In the genomic region with DNA sequence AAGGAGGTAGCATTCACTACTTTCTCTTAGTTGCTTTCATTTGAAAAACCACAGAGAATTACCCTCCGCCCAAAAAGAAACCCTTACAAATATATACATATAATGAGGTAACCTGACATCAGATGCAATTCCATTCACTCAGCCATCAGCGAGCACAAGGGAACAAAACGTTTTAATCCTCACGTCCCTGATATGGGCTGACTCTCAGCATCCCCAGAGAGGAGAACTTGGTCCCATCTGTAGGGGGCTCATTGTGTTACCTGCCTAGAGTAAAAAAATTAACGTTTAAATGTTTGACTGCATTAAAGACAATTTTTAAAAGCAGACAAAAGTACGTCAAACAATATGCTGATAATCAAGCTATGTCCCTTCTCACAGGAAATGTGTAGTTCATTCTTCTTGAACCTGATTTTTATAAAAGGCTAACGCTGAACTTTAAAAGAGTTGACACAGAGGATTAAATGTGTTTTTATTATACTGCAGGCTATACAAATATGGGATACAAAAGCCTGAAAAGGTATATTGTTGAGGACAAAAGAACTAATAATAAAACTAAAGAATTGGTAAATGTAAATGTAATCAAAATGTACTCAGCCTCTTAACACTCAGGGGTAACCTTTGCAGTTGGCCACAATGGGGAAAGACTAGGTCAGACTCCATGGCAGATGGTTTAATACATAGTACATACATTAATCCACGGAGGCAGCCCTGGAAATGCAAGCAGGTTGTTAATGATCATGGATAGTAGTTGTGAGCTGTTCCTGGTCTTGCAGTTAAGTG, we compare ENCODE assay signal across 1 cellular context.
TF ChIP-seq lines count a peak whose summit lies in the region.

No MANE protein-coding gene starts in this region.

TF ChIP-seq in H1, 55 proteins besides CTCF, POLR2A, EP300 and RAD21 (continued from another document):
- TF ChIP-seq, protein P1, sequence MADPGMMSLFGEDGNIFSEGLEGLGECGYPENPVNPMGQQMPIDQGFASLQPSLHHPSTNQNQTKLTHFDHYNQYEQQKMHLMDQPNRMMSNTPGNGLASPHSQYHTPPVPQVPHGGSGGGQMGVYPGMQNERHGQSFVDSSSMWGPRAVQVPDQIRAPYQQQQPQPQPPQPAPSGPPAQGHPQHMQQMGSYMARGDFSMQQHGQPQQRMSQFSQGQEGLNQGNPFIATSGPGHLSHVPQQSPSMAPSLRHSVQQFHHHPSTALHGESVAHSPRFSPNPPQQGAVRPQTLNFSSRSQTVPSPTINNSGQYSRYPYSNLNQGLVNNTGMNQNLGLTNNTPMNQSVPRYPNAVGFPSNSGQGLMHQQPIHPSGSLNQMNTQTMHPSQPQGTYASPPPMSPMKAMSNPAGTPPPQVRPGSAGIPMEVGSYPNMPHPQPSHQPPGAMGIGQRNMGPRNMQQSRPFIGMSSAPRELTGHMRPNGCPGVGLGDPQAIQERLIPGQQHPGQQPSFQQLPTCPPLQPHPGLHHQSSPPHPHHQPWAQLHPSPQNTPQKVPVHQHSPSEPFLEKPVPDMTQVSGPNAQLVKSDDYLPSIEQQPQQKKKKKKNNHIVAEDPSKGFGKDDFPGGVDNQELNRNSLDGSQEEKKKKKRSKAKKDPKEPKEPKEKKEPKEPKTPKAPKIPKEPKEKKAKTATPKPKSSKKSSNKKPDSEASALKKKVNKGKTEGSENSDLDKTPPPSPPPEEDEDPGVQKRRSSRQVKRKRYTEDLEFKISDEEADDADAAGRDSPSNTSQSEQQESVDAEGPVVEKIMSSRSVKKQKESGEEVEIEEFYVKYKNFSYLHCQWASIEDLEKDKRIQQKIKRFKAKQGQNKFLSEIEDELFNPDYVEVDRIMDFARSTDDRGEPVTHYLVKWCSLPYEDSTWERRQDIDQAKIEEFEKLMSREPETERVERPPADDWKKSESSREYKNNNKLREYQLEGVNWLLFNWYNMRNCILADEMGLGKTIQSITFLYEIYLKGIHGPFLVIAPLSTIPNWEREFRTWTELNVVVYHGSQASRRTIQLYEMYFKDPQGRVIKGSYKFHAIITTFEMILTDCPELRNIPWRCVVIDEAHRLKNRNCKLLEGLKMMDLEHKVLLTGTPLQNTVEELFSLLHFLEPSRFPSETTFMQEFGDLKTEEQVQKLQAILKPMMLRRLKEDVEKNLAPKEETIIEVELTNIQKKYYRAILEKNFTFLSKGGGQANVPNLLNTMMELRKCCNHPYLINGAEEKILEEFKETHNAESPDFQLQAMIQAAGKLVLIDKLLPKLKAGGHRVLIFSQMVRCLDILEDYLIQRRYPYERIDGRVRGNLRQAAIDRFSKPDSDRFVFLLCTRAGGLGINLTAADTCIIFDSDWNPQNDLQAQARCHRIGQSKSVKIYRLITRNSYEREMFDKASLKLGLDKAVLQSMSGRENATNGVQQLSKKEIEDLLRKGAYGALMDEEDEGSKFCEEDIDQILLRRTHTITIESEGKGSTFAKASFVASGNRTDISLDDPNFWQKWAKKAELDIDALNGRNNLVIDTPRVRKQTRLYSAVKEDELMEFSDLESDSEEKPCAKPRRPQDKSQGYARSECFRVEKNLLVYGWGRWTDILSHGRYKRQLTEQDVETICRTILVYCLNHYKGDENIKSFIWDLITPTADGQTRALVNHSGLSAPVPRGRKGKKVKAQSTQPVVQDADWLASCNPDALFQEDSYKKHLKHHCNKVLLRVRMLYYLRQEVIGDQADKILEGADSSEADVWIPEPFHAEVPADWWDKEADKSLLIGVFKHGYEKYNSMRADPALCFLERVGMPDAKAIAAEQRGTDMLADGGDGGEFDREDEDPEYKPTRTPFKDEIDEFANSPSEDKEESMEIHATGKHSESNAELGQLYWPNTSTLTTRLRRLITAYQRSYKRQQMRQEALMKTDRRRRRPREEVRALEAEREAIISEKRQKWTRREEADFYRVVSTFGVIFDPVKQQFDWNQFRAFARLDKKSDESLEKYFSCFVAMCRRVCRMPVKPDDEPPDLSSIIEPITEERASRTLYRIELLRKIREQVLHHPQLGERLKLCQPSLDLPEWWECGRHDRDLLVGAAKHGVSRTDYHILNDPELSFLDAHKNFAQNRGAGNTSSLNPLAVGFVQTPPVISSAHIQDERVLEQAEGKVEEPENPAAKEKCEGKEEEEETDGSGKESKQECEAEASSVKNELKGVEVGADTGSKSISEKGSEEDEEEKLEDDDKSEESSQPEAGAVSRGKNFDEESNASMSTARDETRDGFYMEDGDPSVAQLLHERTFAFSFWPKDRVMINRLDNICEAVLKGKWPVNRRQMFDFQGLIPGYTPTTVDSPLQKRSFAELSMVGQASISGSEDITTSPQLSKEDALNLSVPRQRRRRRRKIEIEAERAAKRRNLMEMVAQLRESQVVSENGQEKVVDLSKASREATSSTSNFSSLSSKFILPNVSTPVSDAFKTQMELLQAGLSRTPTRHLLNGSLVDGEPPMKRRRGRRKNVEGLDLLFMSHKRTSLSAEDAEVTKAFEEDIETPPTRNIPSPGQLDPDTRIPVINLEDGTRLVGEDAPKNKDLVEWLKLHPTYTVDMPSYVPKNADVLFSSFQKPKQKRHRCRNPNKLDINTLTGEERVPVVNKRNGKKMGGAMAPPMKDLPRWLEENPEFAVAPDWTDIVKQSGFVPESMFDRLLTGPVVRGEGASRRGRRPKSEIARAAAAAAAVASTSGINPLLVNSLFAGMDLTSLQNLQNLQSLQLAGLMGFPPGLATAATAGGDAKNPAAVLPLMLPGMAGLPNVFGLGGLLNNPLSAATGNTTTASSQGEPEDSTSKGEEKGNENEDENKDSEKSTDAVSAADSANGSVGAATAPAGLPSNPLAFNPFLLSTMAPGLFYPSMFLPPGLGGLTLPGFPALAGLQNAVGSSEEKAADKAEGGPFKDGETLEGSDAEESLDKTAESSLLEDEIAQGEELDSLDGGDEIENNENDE (IDR thresholded peaks at IDR 0.05; ENCODE audit: insufficient replicate concordance, low read length), result no peak
- TF ChIP-seq SAP30 (IDR thresholded peaks at IDR 0.05; ENCODE audit: insufficient read depth, insufficient replicate concordance, low read length) (no peak), TEAD4 (IDR thresholded peaks at IDR 0.05; ENCODE audit: low read depth, low read length) (no peak)
- TF ChIP-seq, protein P2, sequence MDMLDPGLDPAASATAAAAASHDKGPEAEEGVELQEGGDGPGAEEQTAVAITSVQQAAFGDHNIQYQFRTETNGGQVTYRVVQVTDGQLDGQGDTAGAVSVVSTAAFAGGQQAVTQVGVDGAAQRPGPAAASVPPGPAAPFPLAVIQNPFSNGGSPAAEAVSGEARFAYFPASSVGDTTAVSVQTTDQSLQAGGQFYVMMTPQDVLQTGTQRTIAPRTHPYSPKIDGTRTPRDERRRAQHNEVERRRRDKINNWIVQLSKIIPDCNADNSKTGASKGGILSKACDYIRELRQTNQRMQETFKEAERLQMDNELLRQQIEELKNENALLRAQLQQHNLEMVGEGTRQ (IDR thresholded peaks at IDR 0.05; ENCODE audit: low read length), result no peak
TF ChIP-seq in H1: peak in this region for 0.
